3 cellular contexts compared by ENCODE assay signal in genomic region chr16:85051067-85051709, GRCh38.
TF ChIP-seq lines count a peak whose summit lies in the region.

No MANE protein-coding gene starts in this region.

TF ChIP-seq in SK-N-SH, 30 proteins besides CTCF, POLR2A, EP300 and RAD21 (continues in another document):
- no peak for TF ChIP-seq MEF2A (IDR thresholded peaks at IDR 0.05; ENCODE audit: borderline replicate concordance, low read depth)
- TF ChIP-seq GATA2 (CRISPR knock-in tag; IDR thresholded peaks at IDR 0.05) = no peak
- TF ChIP-seq NRF1 (IDR thresholded peaks at IDR 0.05; ENCODE audit: low read depth, low read length) = no peak
- TF ChIP-seq TAF1 (IDR thresholded peaks at IDR 0.05; ENCODE audit: borderline replicate concordance, low read depth, low read length) = no peak
- no peak for TF ChIP-seq RXRA (IDR thresholded peaks at IDR 0.05; ENCODE audit: borderline replicate concordance, low read depth)
- no peak for TF ChIP-seq RCOR1 (IDR thresholded peaks at IDR 0.05; ENCODE audit: low read length)
- TF ChIP-seq USF2 (IDR thresholded peaks at IDR 0.05; ENCODE audit: borderline replicate concordance, low read depth, low read length) = no peak
- no peak for TF ChIP-seq FOXJ3 (CRISPR knock-in tag; IDR thresholded peaks at IDR 0.05)
- TF ChIP-seq ELF1 (IDR thresholded peaks at IDR 0.05) = no peak
- TF ChIP-seq RFX5 (IDR thresholded peaks at IDR 0.05; ENCODE audit: low read length) = no peak
- TF ChIP-seq EZH2phosphoT487 (IDR thresholded peaks at IDR 0.05; ENCODE audit: borderline replicate concordance, low read depth) = no peak
- no peak for TF ChIP-seq REST (IDR thresholded peaks at IDR 0.05; ENCODE audit: low read depth, low read length)
- no peak for TF ChIP-seq MXI1 (IDR thresholded peaks at IDR 0.05; ENCODE audit: low read depth, low read length)
- TF ChIP-seq USF1 (IDR thresholded peaks at IDR 0.05; ENCODE audit: borderline replicate concordance, low read depth) = no peak

TF ChIP-seq in SK-N-SH treated with all-trans-retinoic acid at 6 μM for 48 hours, 23 proteins besides CTCF, POLR2A, EP300 and RAD21:
- TF ChIP-seq GLIS3 (CRISPR knock-in tag; IDR thresholded peaks at IDR 0.05) (no peak), PATZ1 (CRISPR knock-in tag; IDR thresholded peaks at IDR 0.05; ENCODE audit: borderline replicate concordance) (no peak)
TF ChIP-seq in SK-N-SH treated with all-trans-retinoic acid at 6 μM for 48 hours: peak in this region for 0.

TF ChIP-seq in K562, 482 proteins besides CTCF, POLR2A, EP300 and RAD21 (continues in another document):
- TF ChIP-seq RBBP5 (IDR thresholded peaks at IDR 0.05; ENCODE audit: borderline replicate concordance, insufficient read depth, low read length, poor library complexity, severe bottlenecking) (no peak), STAG1 (CRISPR knock-in tag; IDR thresholded peaks at IDR 0.05; ENCODE audit: borderline replicate concordance) (no peak), CUX1 (CRISPR knock-in tag; IDR thresholded peaks at IDR 0.05) (no peak), AFF4 (CRISPR knock-in tag; IDR thresholded peaks at IDR 0.05) (0 out of 2 replicates have a peak, but pooled peaks have one; percentile 52), ZNF140 (CRISPR knock-in tag; IDR thresholded peaks at IDR 0.05) (no peak), ZEB2 (IDR thresholded peaks at IDR 0.05) (no peak), PPARD (CRISPR knock-in tag; IDR thresholded peaks at IDR 0.05) (no peak), NRF1 (conservative IDR thresholded peaks at IDR 0.05 in 1 of 2, IDR thresholded peaks at IDR 0.05 in 1 of 2) (no peak), FOXK1 (CRISPR knock-in tag; IDR thresholded peaks at IDR 0.05; ENCODE audit: borderline replicate concordance) (no peak), ZNF253 (CRISPR knock-in tag; conservative IDR thresholded peaks at IDR 0.05) (no peak), ZNF232 (CRISPR knock-in tag; IDR thresholded peaks at IDR 0.05) (no peak), SRF (CRISPR knock-in tag; IDR thresholded peaks at IDR 0.05) (peak in 1 of 2 experiments; percentile 16; a peak in 1 of 4 replicates), ZNF124 (CRISPR knock-in tag; IDR thresholded peaks at IDR 0.05) (no peak), BRD9 (IDR thresholded peaks at IDR 0.05; ENCODE audit: low read depth, partially characterized antibody) (peak; percentile 7), MXI1 (IDR thresholded peaks at IDR 0.05; ENCODE audit: low read depth, low read length) (no peak), BRD4 (IDR thresholded peaks at IDR 0.05) (no peak), ZNF3 (CRISPR knock-in tag; IDR thresholded peaks at IDR 0.05) (peak; percentile 31; the same call in 1 of the 2 replicates), PCBP2 (IDR thresholded peaks at IDR 0.05; ENCODE audit: low read depth, low read length, poor library complexity, severe bottlenecking) (no peak), NFRKB (IDR thresholded peaks at IDR 0.05; ENCODE audit: low read depth) (0 out of 2 replicates have a peak, but pooled peaks have one; percentile 53), ZNF384 (IDR thresholded peaks at IDR 0.05; ENCODE audit: low read depth, low read length) (0 out of 2 replicates have a peak, but pooled peaks have one; percentile 23), NR0B1 (IDR thresholded peaks at IDR 0.05; ENCODE audit: partially characterized antibody) (no peak), HNRNPH1 (optimal IDR thresholded peaks at IDR 0.05; ENCODE audit: low read depth, low read length) (no peak), MYNN (IDR thresholded peaks at IDR 0.05) (no peak), MYNN (CRISPR knock-in tag; IDR thresholded peaks at IDR 0.05) (no peak), ZNF444 (CRISPR knock-in tag; IDR thresholded peaks at IDR 0.05) (no peak), SMARCE1 (IDR thresholded peaks at IDR 0.05) (peak; percentile 13; the same call in 1 of the 2 replicates), NR3C1 (CRISPR knock-in tag; IDR thresholded peaks at IDR 0.05) (no peak), JUND (IDR thresholded peaks at IDR 0.05; ENCODE audit: borderline replicate concordance, low read depth, low read length) (no peak), JUND (tag; IDR thresholded peaks at IDR 0.05; ENCODE audit: borderline replicate concordance, low read depth, low read length) (no peak; the same call in 2 of the 3 replicates), GABPB2 (CRISPR knock-in tag; conservative IDR thresholded peaks at IDR 0.05) (no peak), ZNF165 (CRISPR knock-in tag; IDR thresholded peaks at IDR 0.05; ENCODE audit: borderline replicate concordance) (no peak), MTA3 (IDR thresholded peaks at IDR 0.05; ENCODE audit: borderline replicate concordance) (no peak), HCFC1 (IDR thresholded peaks at IDR 0.05; ENCODE audit: low read depth, low read length) (no peak), ZNF239 (CRISPR knock-in tag; IDR thresholded peaks at IDR 0.05) (no peak), FOSL1 (tag; conservative IDR thresholded peaks at IDR 0.05) (no peak; the same call in 1 of the 2 replicates), NEUROD1 (IDR thresholded peaks at IDR 0.05; ENCODE audit: borderline replicate concordance, low read depth, low read length, partially characterized antibody) (peak; percentile 8), ZKSCAN3 (CRISPR knock-in tag; IDR thresholded peaks at IDR 0.05) (no peak), YBX1 (IDR thresholded peaks at IDR 0.05) (no peak), SP2 (IDR thresholded peaks at IDR 0.05; ENCODE audit: extremely low read depth, low read depth, low read length, poor library complexity, severe bottlenecking) (no peak), U2AF1 (optimal IDR thresholded peaks at IDR 0.05; ENCODE audit: low read depth, low read length) (no peak), ZNF324 (CRISPR knock-in tag; IDR thresholded peaks at IDR 0.05) (no peak), RREB1 (CRISPR knock-in tag; IDR thresholded peaks at IDR 0.05) (no peak), SP1 (CRISPR knock-in tag; IDR thresholded peaks at IDR 0.05) (no peak), SOX6 (IDR thresholded peaks at IDR 0.05) (peak; percentile 13; the same call in 1 of the 2 replicates), NR2F6 (CRISPR knock-in tag; IDR thresholded peaks at IDR 0.05) (no peak), ATF3 (IDR thresholded peaks at IDR 0.05) (no peak), ATF3 (CRISPR knock-in tag; conservative IDR thresholded peaks at IDR 0.05) (no peak), ZNF707 (CRISPR knock-in tag; conservative IDR thresholded peaks at IDR 0.05) (no peak), ZNF121 (CRISPR knock-in tag; conservative IDR thresholded peaks at IDR 0.05) (peak; percentile 82)
